Comparison of ENCODE assay signal across 1 cellular context in genomic region chr1:226662704-226663326, GRCh38.
TF ChIP-seq lines count a peak whose summit lies in the region.

No MANE protein-coding gene starts in this region.

TF ChIP-seq in K562, 482 proteins besides CTCF, POLR2A, EP300 and RAD21 (continued from another document and continues in another):
- TF ChIP-seq, protein P1, sequence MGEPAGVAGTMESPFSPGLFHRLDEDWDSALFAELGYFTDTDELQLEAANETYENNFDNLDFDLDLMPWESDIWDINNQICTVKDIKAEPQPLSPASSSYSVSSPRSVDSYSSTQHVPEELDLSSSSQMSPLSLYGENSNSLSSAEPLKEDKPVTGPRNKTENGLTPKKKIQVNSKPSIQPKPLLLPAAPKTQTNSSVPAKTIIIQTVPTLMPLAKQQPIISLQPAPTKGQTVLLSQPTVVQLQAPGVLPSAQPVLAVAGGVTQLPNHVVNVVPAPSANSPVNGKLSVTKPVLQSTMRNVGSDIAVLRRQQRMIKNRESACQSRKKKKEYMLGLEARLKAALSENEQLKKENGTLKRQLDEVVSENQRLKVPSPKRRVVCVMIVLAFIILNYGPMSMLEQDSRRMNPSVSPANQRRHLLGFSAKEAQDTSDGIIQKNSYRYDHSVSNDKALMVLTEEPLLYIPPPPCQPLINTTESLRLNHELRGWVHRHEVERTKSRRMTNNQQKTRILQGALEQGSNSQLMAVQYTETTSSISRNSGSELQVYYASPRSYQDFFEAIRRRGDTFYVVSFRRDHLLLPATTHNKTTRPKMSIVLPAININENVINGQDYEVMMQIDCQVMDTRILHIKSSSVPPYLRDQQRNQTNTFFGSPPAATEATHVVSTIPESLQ (CRISPR knock-in tag; IDR thresholded peaks at IDR 0.05): no peak
- TF ChIP-seq BACH1 (tag; IDR thresholded peaks at IDR 0.05): no peak
- no peak for TF ChIP-seq CSDE1 (IDR thresholded peaks at IDR 0.05)
- no peak for TF ChIP-seq CBX8 (IDR thresholded peaks at IDR 0.05; ENCODE audit: borderline replicate concordance, extremely low read depth, low read depth, low read length, poor library complexity, severe bottlenecking)
- no peak for TF ChIP-seq ZNF609 (CRISPR knock-in tag; IDR thresholded peaks at IDR 0.05; ENCODE audit: borderline replicate concordance)
- TF ChIP-seq ATF2 (CRISPR knock-in tag; IDR thresholded peaks at IDR 0.05): no peak
- TF ChIP-seq SP2 (IDR thresholded peaks at IDR 0.05; ENCODE audit: extremely low read depth, low read depth, low read length, poor library complexity, severe bottlenecking): no peak
- no peak for TF ChIP-seq NKRF (IDR thresholded peaks at IDR 0.05; ENCODE audit: borderline replicate concordance)
- no peak for TF ChIP-seq KDM4B (IDR thresholded peaks at IDR 0.05; ENCODE audit: borderline replicate concordance in 2 of 2, low read depth in 1 of 2)
- TF ChIP-seq TCFL5 (CRISPR knock-in tag; conservative IDR thresholded peaks at IDR 0.05): no peak
- TF ChIP-seq BRCA1 (IDR thresholded peaks at IDR 0.05): no peak
- no peak for TF ChIP-seq BRCA1 (CRISPR knock-in tag; IDR thresholded peaks at IDR 0.05)
- no peak for TF ChIP-seq CC2D1A (IDR thresholded peaks at IDR 0.05)
- TF ChIP-seq SMARCA4 (IDR thresholded peaks at IDR 0.05): no peak
- TF ChIP-seq NCOR1 (IDR thresholded peaks at IDR 0.05): no peak
- TF ChIP-seq, protein P2, sequence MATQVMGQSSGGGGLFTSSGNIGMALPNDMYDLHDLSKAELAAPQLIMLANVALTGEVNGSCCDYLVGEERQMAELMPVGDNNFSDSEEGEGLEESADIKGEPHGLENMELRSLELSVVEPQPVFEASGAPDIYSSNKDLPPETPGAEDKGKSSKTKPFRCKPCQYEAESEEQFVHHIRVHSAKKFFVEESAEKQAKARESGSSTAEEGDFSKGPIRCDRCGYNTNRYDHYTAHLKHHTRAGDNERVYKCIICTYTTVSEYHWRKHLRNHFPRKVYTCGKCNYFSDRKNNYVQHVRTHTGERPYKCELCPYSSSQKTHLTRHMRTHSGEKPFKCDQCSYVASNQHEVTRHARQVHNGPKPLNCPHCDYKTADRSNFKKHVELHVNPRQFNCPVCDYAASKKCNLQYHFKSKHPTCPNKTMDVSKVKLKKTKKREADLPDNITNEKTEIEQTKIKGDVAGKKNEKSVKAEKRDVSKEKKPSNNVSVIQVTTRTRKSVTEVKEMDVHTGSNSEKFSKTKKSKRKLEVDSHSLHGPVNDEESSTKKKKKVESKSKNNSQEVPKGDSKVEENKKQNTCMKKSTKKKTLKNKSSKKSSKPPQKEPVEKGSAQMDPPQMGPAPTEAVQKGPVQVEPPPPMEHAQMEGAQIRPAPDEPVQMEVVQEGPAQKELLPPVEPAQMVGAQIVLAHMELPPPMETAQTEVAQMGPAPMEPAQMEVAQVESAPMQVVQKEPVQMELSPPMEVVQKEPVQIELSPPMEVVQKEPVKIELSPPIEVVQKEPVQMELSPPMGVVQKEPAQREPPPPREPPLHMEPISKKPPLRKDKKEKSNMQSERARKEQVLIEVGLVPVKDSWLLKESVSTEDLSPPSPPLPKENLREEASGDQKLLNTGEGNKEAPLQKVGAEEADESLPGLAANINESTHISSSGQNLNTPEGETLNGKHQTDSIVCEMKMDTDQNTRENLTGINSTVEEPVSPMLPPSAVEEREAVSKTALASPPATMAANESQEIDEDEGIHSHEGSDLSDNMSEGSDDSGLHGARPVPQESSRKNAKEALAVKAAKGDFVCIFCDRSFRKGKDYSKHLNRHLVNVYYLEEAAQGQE (CRISPR knock-in tag; IDR thresholded peaks at IDR 0.05; ENCODE audit: low read depth): no peak
- no peak for TF ChIP-seq CBFA2T3 (IDR thresholded peaks at IDR 0.05)
- TF ChIP-seq FOSL1 (tag; conservative IDR thresholded peaks at IDR 0.05): peak; percentile 90
- no peak for TF ChIP-seq MBD2 (IDR thresholded peaks at IDR 0.05; ENCODE audit: borderline replicate concordance, low read depth)
- no peak for TF ChIP-seq NFYB (IDR thresholded peaks at IDR 0.05; ENCODE audit: extremely low read depth, insufficient read length)
- no peak for TF ChIP-seq CCNT2 (IDR thresholded peaks at IDR 0.05; ENCODE audit: borderline replicate concordance, extremely low read depth, insufficient read length, low read depth, low read length)
- no peak for TF ChIP-seq CHD7 (IDR thresholded peaks at IDR 0.05; ENCODE audit: low read depth, low read length)
- TF ChIP-seq ZNF274 (IDR thresholded peaks at IDR 0.05; ENCODE audit: borderline replicate concordance, low read depth, low read length): no peak
- TF ChIP-seq, protein P3, sequence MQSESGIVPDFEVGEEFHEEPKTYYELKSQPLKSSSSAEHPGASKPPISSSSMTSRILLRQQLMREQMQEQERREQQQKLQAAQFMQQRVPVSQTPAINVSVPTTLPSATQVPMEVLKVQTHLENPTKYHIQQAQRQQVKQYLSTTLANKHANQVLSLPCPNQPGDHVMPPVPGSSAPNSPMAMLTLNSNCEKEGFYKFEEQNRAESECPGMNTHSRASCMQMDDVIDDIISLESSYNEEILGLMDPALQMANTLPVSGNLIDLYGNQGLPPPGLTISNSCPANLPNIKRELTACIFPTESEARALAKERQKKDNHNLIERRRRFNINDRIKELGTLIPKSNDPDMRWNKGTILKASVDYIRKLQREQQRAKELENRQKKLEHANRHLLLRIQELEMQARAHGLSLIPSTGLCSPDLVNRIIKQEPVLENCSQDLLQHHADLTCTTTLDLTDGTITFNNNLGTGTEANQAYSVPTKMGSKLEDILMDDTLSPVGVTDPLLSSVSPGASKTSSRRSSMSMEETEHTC (IDR thresholded peaks at IDR 0.05): no peak
- no peak for TF ChIP-seq ZNF75A (CRISPR knock-in tag; IDR thresholded peaks at IDR 0.05)
- no peak for TF ChIP-seq SIRT6 (IDR thresholded peaks at IDR 0.05; ENCODE audit: low read depth, low read length)
- TF ChIP-seq PCBP1 (IDR thresholded peaks at IDR 0.05; ENCODE audit: low read depth, low read length, poor library complexity, severe bottlenecking): no peak
- no peak for TF ChIP-seq ZNF224 (CRISPR knock-in tag; IDR thresholded peaks at IDR 0.05)
